1 cellular context compared by ENCODE assay signal in genomic region chr9:113228130-113228665, GRCh38.
A peak's percentile ranks its signal among the peaks of the same experiment; 100 is the strongest.
TF ChIP-seq lines count a peak whose summit lies in the region.

No MANE protein-coding gene starts in this region.

TF ChIP-seq in K562, 482 proteins besides CTCF, POLR2A, EP300 and RAD21 (continued from another document and continues in another):
- no peak for TF ChIP-seq MCM5 (IDR thresholded peaks at IDR 0.05; ENCODE audit: low read depth)
- TF ChIP-seq ZC3H4 (CRISPR knock-in tag; IDR thresholded peaks at IDR 0.05; ENCODE audit: borderline replicate concordance), result no peak
- TF ChIP-seq, protein P1, sequence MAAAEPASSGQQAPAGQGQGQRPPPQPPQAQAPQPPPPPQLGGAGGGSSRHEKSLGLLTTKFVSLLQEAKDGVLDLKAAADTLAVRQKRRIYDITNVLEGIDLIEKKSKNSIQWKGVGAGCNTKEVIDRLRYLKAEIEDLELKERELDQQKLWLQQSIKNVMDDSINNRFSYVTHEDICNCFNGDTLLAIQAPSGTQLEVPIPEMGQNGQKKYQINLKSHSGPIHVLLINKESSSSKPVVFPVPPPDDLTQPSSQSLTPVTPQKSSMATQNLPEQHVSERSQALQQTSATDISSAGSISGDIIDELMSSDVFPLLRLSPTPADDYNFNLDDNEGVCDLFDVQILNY (CRISPR knock-in tag; IDR thresholded peaks at IDR 0.05), result no peak
- TF ChIP-seq, protein P2, sequence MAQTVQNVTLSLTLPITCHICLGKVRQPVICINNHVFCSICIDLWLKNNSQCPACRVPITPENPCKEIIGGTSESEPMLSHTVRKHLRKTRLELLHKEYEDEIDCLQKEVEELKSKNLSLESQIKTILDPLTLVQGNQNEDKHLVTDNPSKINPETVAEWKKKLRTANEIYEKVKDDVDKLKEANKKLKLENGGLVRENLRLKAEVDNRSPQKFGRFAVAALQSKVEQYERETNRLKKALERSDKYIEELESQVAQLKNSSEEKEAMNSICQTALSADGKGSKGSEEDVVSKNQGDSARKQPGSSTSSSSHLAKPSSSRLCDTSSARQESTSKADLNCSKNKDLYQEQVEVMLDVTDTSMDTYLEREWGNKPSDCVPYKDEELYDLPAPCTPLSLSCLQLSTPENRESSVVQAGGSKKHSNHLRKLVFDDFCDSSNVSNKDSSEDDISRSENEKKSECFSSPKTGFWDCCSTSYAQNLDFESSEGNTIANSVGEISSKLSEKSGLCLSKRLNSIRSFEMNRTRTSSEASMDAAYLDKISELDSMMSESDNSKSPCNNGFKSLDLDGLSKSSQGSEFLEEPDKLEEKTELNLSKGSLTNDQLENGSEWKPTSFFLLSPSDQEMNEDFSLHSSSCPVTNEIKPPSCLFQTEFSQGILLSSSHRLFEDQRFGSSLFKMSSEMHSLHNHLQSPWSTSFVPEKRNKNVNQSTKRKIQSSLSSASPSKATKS (CRISPR knock-in tag; IDR thresholded peaks at IDR 0.05), result no peak
- TF ChIP-seq ELF1 (tag; IDR thresholded peaks at IDR 0.05), result no peak
- no peak for TF ChIP-seq ARID1B (IDR thresholded peaks at IDR 0.05)
- TF ChIP-seq CAMTA2 (CRISPR knock-in tag; conservative IDR thresholded peaks at IDR 0.05), result no peak
- no peak for TF ChIP-seq ARNT (IDR thresholded peaks at IDR 0.05)
- TF ChIP-seq DPF2 (IDR thresholded peaks at IDR 0.05), result no peak
- no peak for TF ChIP-seq JUN (IDR thresholded peaks at IDR 0.05; ENCODE audit: borderline replicate concordance, low read depth, low read length)
- TF ChIP-seq JUN (CRISPR knock-in tag; IDR thresholded peaks at IDR 0.05; ENCODE audit: borderline replicate concordance), result no peak
- no peak for TF ChIP-seq HDGF (IDR thresholded peaks at IDR 0.05)
- TF ChIP-seq PPARD (CRISPR knock-in tag; IDR thresholded peaks at IDR 0.05), result no peak
- TF ChIP-seq BHLHE40 (IDR thresholded peaks at IDR 0.05; ENCODE audit: low read length), result peak; percentile 65; the same call in 1 of the 2 replicates
- TF ChIP-seq, protein P3, sequence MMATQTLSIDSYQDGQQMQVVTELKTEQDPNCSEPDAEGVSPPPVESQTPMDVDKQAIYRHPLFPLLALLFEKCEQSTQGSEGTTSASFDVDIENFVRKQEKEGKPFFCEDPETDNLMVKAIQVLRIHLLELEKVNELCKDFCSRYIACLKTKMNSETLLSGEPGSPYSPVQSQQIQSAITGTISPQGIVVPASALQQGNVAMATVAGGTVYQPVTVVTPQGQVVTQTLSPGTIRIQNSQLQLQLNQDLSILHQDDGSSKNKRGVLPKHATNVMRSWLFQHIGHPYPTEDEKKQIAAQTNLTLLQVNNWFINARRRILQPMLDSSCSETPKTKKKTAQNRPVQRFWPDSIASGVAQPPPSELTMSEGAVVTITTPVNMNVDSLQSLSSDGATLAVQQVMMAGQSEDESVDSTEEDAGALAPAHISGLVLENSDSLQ (IDR thresholded peaks at IDR 0.05), result peak; percentile 82
- TF ChIP-seq HDAC6 (IDR thresholded peaks at IDR 0.05; ENCODE audit: low read depth, low read length), result no peak
- no peak for TF ChIP-seq CBX5 (IDR thresholded peaks at IDR 0.05; ENCODE audit: borderline replicate concordance, low read depth)
- TF ChIP-seq, protein P4, sequence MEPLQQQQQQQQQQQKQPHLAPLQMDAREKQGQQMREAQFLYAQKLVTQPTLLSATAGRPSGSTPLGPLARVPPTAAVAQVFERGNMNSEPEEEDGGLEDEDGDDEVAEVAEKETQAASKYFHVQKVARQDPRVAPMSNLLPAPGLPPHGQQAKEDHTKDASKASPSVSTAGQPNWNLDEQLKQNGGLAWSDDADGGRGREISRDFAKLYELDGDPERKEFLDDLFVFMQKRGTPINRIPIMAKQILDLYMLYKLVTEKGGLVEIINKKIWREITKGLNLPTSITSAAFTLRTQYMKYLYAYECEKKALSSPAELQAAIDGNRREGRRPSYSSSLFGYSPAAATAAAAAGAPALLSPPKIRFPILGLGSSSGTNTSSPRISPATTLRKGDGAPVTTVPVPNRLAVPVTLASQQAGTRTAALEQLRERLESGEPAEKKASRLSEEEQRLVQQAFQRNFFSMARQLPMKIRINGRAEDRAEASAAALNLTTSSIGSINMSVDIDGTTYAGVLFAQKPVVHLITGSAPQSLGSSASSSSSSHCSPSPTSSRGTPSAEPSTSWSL (CRISPR knock-in tag; IDR thresholded peaks at IDR 0.05; ENCODE audit: borderline replicate concordance), result no peak
- TF ChIP-seq, protein P5, sequence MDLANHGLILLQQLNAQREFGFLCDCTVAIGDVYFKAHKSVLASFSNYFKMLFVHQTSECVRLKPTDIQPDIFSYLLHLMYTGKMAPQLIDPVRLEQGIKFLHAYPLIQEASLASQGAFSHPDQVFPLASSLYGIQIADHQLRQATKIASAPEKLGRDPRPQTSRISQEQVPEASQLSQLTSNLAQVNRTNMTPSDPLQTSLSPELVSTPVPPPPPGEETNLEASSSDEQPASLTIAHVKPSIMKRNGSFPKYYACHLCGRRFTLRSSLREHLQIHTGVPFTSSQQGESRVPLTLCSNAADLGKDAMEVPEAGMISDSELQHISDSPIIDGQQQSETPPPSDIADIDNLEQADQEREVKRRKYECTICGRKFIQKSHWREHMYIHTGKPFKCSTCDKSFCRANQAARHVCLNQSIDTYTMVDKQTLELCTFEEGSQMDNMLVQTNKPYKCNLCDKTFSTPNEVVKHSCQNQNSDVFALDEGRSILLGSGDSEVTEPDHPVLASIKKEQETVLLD (IDR thresholded peaks at IDR 0.05), result no peak
- TF ChIP-seq XRCC4 (IDR thresholded peaks at IDR 0.05; ENCODE audit: extremely low read depth, insufficient read depth, insufficient read length), result no peak
- TF ChIP-seq CCNT2 (IDR thresholded peaks at IDR 0.05; ENCODE audit: borderline replicate concordance, extremely low read depth, insufficient read length, low read depth, low read length), result no peak
- TF ChIP-seq, protein P6, sequence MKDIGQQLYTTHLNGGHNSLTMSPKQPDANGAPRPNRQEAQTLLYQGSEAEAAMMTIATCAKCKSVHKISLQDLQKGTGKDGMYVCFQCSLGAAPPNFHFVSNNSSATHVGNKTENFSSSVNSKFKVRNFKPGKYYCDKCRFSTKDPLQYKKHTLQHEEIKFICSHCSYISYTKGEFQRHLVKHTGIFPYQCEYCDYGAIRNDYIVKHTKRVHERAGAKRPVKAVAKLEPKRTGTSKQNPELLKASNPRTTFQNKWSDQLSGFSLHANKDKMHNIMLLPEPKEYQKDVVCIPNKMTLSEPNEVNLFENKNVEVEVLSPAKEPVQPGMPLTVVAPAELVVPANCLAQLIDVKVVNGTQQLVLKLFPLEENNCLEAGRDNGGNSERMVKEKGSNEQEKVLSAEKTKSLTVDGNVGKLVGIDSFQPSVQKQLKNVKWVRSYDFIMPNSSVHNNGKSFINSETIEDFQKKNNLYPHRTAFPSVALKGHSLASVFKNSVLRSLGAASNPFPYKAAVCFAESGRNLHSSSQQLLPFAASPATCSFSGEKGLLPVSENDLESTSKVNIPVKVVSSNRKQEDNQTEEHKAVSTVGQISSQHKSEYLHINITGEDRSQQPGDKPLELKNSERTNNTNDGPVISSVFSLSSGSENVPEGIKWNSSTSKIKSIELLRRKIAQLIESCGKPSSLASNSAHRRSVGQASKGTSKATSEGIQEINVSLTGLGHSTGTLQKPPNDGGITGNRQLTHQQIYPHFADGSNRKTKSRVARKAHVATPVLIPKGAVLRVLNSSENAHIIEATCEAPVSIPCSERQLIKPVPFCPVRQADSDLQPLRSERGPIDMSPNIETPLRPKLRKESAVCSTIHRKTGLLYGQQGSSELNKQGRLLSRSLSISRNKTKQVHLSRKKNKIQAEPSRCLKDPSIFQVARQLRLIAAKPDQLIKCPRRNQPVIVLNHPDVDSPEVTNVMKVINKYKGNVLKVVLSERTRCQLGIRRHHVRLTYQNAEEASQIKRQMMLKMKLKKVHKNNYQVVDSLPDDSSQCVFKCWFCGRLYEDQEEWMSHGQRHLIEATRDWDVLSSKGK (CRISPR knock-in tag; IDR thresholded peaks at IDR 0.05), result no peak
- TF ChIP-seq PTBP1 (IDR thresholded peaks at IDR 0.05; ENCODE audit: low read depth, low read length), result no peak
- no peak for TF ChIP-seq GABPB1 (CRISPR knock-in tag; IDR thresholded peaks at IDR 0.05)
- TF ChIP-seq MTA3 (IDR thresholded peaks at IDR 0.05; ENCODE audit: borderline replicate concordance), result no peak
- no peak for TF ChIP-seq SRSF9 (IDR thresholded peaks at IDR 0.05; ENCODE audit: borderline replicate concordance, low read depth, low read length)
- TF ChIP-seq ZNF785 (CRISPR knock-in tag; IDR thresholded peaks at IDR 0.05), result no peak
- TF ChIP-seq PHF8 (IDR thresholded peaks at IDR 0.05; ENCODE audit: borderline replicate concordance, low read length), result no peak
- TF ChIP-seq, protein P7, sequence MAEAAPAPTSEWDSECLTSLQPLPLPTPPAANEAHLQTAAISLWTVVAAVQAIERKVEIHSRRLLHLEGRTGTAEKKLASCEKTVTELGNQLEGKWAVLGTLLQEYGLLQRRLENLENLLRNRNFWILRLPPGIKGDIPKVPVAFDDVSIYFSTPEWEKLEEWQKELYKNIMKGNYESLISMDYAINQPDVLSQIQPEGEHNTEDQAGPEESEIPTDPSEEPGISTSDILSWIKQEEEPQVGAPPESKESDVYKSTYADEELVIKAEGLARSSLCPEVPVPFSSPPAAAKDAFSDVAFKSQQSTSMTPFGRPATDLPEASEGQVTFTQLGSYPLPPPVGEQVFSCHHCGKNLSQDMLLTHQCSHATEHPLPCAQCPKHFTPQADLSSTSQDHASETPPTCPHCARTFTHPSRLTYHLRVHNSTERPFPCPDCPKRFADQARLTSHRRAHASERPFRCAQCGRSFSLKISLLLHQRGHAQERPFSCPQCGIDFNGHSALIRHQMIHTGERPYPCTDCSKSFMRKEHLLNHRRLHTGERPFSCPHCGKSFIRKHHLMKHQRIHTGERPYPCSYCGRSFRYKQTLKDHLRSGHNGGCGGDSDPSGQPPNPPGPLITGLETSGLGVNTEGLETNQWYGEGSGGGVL (CRISPR knock-in tag; IDR thresholded peaks at IDR 0.05), result no peak
- no peak for TF ChIP-seq MED1 (CRISPR knock-in tag; IDR thresholded peaks at IDR 0.05; ENCODE audit: borderline replicate concordance)
- TF ChIP-seq CHD1 (IDR thresholded peaks at IDR 0.05; ENCODE audit: low read length), result no peak
- TF ChIP-seq CBFA2T2 (conservative IDR thresholded peaks at IDR 0.05), result no peak
- no peak for TF ChIP-seq ZNF197 (CRISPR knock-in tag; IDR thresholded peaks at IDR 0.05; ENCODE audit: low read depth)
- TF ChIP-seq, protein P8, sequence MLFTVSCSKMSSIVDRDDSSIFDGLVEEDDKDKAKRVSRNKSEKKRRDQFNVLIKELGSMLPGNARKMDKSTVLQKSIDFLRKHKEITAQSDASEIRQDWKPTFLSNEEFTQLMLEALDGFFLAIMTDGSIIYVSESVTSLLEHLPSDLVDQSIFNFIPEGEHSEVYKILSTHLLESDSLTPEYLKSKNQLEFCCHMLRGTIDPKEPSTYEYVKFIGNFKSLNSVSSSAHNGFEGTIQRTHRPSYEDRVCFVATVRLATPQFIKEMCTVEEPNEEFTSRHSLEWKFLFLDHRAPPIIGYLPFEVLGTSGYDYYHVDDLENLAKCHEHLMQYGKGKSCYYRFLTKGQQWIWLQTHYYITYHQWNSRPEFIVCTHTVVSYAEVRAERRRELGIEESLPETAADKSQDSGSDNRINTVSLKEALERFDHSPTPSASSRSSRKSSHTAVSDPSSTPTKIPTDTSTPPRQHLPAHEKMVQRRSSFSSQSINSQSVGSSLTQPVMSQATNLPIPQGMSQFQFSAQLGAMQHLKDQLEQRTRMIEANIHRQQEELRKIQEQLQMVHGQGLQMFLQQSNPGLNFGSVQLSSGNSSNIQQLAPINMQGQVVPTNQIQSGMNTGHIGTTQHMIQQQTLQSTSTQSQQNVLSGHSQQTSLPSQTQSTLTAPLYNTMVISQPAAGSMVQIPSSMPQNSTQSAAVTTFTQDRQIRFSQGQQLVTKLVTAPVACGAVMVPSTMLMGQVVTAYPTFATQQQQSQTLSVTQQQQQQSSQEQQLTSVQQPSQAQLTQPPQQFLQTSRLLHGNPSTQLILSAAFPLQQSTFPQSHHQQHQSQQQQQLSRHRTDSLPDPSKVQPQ (CRISPR knock-in tag; IDR thresholded peaks at IDR 0.05; ENCODE audit: borderline replicate concordance), result no peak
- no peak for TF ChIP-seq ZNF76 (CRISPR knock-in tag; IDR thresholded peaks at IDR 0.05; ENCODE audit: borderline replicate concordance)
- TF ChIP-seq PYGO2 (tag; IDR thresholded peaks at IDR 0.05), result no peak
- TF ChIP-seq, protein P9, sequence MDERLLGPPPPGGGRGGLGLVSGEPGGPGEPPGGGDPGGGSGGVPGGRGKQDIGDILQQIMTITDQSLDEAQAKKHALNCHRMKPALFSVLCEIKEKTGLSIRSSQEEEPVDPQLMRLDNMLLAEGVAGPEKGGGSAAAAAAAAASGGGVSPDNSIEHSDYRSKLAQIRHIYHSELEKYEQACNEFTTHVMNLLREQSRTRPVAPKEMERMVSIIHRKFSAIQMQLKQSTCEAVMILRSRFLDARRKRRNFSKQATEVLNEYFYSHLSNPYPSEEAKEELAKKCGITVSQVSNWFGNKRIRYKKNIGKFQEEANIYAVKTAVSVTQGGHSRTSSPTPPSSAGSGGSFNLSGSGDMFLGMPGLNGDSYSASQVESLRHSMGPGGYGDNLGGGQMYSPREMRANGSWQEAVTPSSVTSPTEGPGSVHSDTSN (CRISPR knock-in tag; IDR thresholded peaks at IDR 0.05; ENCODE audit: low read depth), result 0 out of 2 replicates have a peak, but pooled peaks have one; percentile 15
- TF ChIP-seq, protein P9 (tag; conservative IDR thresholded peaks at IDR 0.05; ENCODE audit: low read depth), result peak; percentile 93
- no peak for TF ChIP-seq SUPT5H (IDR thresholded peaks at IDR 0.05)
- no peak for TF ChIP-seq TBL1XR1 (IDR thresholded peaks at IDR 0.05; ENCODE audit: low read length in 2 of 2)
- TF ChIP-seq ESRRB (CRISPR knock-in tag; IDR thresholded peaks at IDR 0.05; ENCODE audit: borderline replicate concordance), result no peak
- TF ChIP-seq POLR3A (IDR thresholded peaks at IDR 0.05; ENCODE audit: borderline replicate concordance, extremely low read depth, insufficient read depth, insufficient read length), result no peak
- no peak for TF ChIP-seq DDX20 (tag; IDR thresholded peaks at IDR 0.05; ENCODE audit: low read depth)
- TF ChIP-seq SMC3 (conservative IDR thresholded peaks at IDR 0.05; ENCODE audit: insufficient read depth, low read depth, low read length), result no peak
- TF ChIP-seq BACH1 (tag; IDR thresholded peaks at IDR 0.05), result no peak
- no peak for TF ChIP-seq MCM3 (IDR thresholded peaks at IDR 0.05)
